ENCODE assay signal across 8 cellular contexts in genomic region chr5:149636861-149637246, GRCh38. TPM values are rescaled to one million over a fixed set of nuclear protein-coding genes. Genes with fewer than 3 reads are reported as not detected.
DNase-seq lines count a peak whose midpoint lies in the region; ATAC-seq and TF ChIP-seq lines count a peak whose summit lies in the region.

No MANE protein-coding gene starts in this region.

- no peaks in the 10 kb centered on the region for H3K36me3 ChIP-seq in BE2C

- H3K36me3 Mint-ChIP-seq in chondrocyte (ENCODE audit: low read depth), result no peaks in the 10 kb centered on the region

- ATAC-seq in stimulated activated naive CD8-positive, alpha-beta T cell treated with anti-CD3 and anti-CD28 coated beads, Interleukin-15, amount 100 ng/mL, for 72 hours, result peak; percentile 41

- H3K4me1 ChIP-seq in BE2C, result no peaks in the 10 kb centered on the region

- TF ChIP-seq CTCF in BE2C (IDR thresholded peaks at IDR 0.05; ENCODE audit: low read depth, low read length) (peak; percentile 94), GM13977 (IDR thresholded peaks at IDR 0.05; ENCODE audit: extremely low read depth, insufficient read depth, missing control alignments) (peak; percentile 67), chondrocyte (IDR thresholded peaks at IDR 0.05) (peak; percentile 88)

- no peak overlapping the region for H3K4me3 ChIP-seq in BE2C (ENCODE audit: low read depth, low read length)

- H3K9me3 Mint-ChIP-seq in chondrocyte (ENCODE audit: low read depth), result no peaks in the 10 kb centered on the region
- H3K9me3 Mint-ChIP-seq in stimulated activated naive CD8-positive, alpha-beta T cell treated with anti-CD3 and anti-CD28 coated beads, Interleukin-15, amount 100 ng/mL, for 72 hours, result no peaks in the 10 kb centered on the region

- H3K27ac Mint-ChIP-seq in chondrocyte (ENCODE audit: unreplicated experiment), result no peak overlapping the region
- H3K27ac Mint-ChIP-seq in stimulated activated naive CD8-positive, alpha-beta T cell treated with anti-CD3 and anti-CD28 coated beads, Interleukin-15, amount 100 ng/mL, for 72 hours, result no peak overlapping the region

- in situ Hi-C loops in GM13977 (cut with MboI; ENCODE audit: low pct_unique_long_range_greater_than_20kb, low sequenced_read_pairs, unreplicated experiment) (loop anchor here (10.0 to 25.0 kb wide), 2 partner anchors 348 to 575 kb away; no protein-coding TSS in a partner anchor), SK-MEL-5 (cut with HindIII; ENCODE audit: low pct_unique_long_range_greater_than_20kb, low sequenced_read_pairs) (no loop called here)

- no peaks in the 10 kb centered on the region for H3K27me3 ChIP-seq in BE2C

- peak; percentile 90 for DNase-seq in BE2C
- DNase-seq in GM13977 (ENCODE audit: low spot score), result peak; percentile 71
- peak; percentile 66 for DNase-seq in M059J (ENCODE audit: low read depth)
- DNase-seq in SK-MEL-5 (ENCODE audit: low read depth, low spot score), result peak; percentile 79
- no peak for DNase-seq in chondrocyte (ENCODE audit: low spot score)
- peak; percentile 59 for DNase-seq in kidney glomerular epithelial cell (lab: John Stamatoyannopoulos, UW)
- DNase-seq in stimulated activated naive CD8-positive, alpha-beta T cell treated with anti-CD3 and anti-CD28 coated beads, Interleukin-15, amount 100 ng/mL, for 72 hours, result no peak
- no peak for DNase-seq in stimulated activated CD4-positive, alpha-beta T cell treated with anti-CD3 and anti-CD28 coated beads, Interleukin-4, amount 100 ng/mL, for 1 hour

- H3K9me3 ChIP-seq in BE2C, result no peaks in the 10 kb centered on the region

- peaks cover 43% of the 10 kb centered on the region for H3K4me1 Mint-ChIP-seq in chondrocyte (ENCODE audit: low read depth)
- peaks cover 28% of the 10 kb centered on the region for H3K4me1 Mint-ChIP-seq in stimulated activated naive CD8-positive, alpha-beta T cell treated with anti-CD3 and anti-CD28 coated beads, Interleukin-15, amount 100 ng/mL, for 72 hours

- no peaks in the 10 kb centered on the region for H3K27me3 Mint-ChIP-seq in chondrocyte (ENCODE audit: low read depth)
- H3K27me3 Mint-ChIP-seq in stimulated activated naive CD8-positive, alpha-beta T cell treated with anti-CD3 and anti-CD28 coated beads, Interleukin-15, amount 100 ng/mL, for 72 hours, result no peaks in the 10 kb centered on the region

- H3K4me3 Mint-ChIP-seq in chondrocyte (ENCODE audit: unreplicated experiment), result no peak overlapping the region
- no peak overlapping the region for H3K4me3 Mint-ChIP-seq in stimulated activated naive CD8-positive, alpha-beta T cell treated with anti-CD3 and anti-CD28 coated beads, Interleukin-15, amount 100 ng/mL, for 72 hours

RNA-seq across cellular contexts. Expression of gene ARHGEF37, which starts 55.6 kb away (rescaled TPM):
- 0.23 TPM for polyA plus RNA-seq in BE2C (2012; ENCODE audit: insufficient read depth, insufficient read length, low read depth)
- 0.15 and 0.20 TPM in 2 replicates for total RNA-seq in M059J (2014; rRNA removed; shearing (Covaris generic))
- 1.8 and 2.6 TPM in 2 replicates for total RNA-seq in SK-MEL-5 (2014; rRNA removed; shearing (Covaris generic))
- 1.8 and 2.2 TPM in 2 replicates for polyA plus RNA-seq in SK-MEL-5 (2015; cell fraction: cytosol; rRNA removed)
- 0.89 and 1.9 TPM in 2 replicates for polyA plus RNA-seq in SK-MEL-5 (2015; cell fraction: nucleus; rRNA removed)
- 5.8 to 16.8 TPM (median 6.0 TPM) in 3 replicates for total RNA-seq in chondrocyte

Comparison
In these comparisons a context has a peak if more than half of its experiments do, and no peak if none do; other contexts are left out.
1. DNase-seq: peak in BE2C (single experiment), GM13977 (single experiment), M059J (single experiment), SK-MEL-5 (single experiment) and kidney glomerular epithelial cell (single experiment); none in chondrocyte (single experiment), stimulated activated naive CD8-positive, alpha-beta T cell treated with anti-CD3 and anti-CD28 coated beads, Interleukin-15, amount 100 ng/mL, for 72 hours (0 of 2) and stimulated activated CD4-positive, alpha-beta T cell treated with anti-CD3 and anti-CD28 coated beads, Interleukin-4, amount 100 ng/mL, for 1 hour (single experiment).
2. Peak in every context shown above with its lines, with median percentiles within 50 percentile points of each other: CTCF ChIP-seq.